Comparison of ENCODE assay signal across 17 cellular contexts in genomic region chr7:41219276-41219675, GRCh38.
DNase-seq lines count a peak whose midpoint lies in the region; FAIRE-seq and TF ChIP-seq lines count a peak whose summit lies in the region.
"Had no signal": no experiment of that assay in that cellular context is flagged by ENCODE, and none has a peak within 500 bp of the region (broad histone marks: within the 10 kb centered on the region; RNA-seq: fewer than 3 reads in every experiment).

No MANE protein-coding gene starts in this region.

- H2AFZ ChIP-seq in astrocyte (ENCODE audit: low read depth, low read length): no peak overlapping the region

- H4K20me1 ChIP-seq in astrocyte (ENCODE audit: insufficient read depth, low read length): no peaks in the 10 kb centered on the region

- H3K36me3 Mint-ChIP-seq in astrocyte (ENCODE audit: low read depth, unreplicated experiment): peaks cover 2% of the 10 kb centered on the region

- no peak overlapping the region for H3K4me2 ChIP-seq in astrocyte (ENCODE audit: low read length)

- no peaks in the 10 kb centered on the region for H3K9me3 ChIP-seq in astrocyte (ENCODE audit: insufficient read depth, low read depth, low read length)
- H3K9me3 ChIP-seq: BE2C, colonic mucosa, gastrocnemius medialis had no signal

- peak; percentile 19 for DNase-seq in H7
- DNase-seq in astrocyte (ENCODE audit: low read depth): peak; percentile 91
- peak; percentile 26 for DNase-seq in iPS-NIHi11 (ENCODE audit: low spot score)
- DNase-seq in stromal cell of bone marrow (ENCODE audit: low read depth): peak; percentile 40
- DNase-seq in Ammon's horn (ENCODE audit: low spot score): no peak
- no peak for DNase-seq in MV-4-11 (lab: John Stamatoyannopoulos, UW)
- no peak for DNase-seq in GM03348 (ENCODE audit: low spot score)
- DNase-seq: activated CD4-positive, alpha-beta T cell treated with anti-CD3 and anti-CD28 coated beads, Interleukin-2, amount 50 U/mL, for 1 hour; activated gamma-delta T cell treated with Interleukin-2 at 50 U/mL for 16 hours; BE2C; colonic mucosa; gastrocnemius medialis; GF-D8; Karpas-422; NCI-H1105 treated with DMSO at 0.1 percent for 48 hours; NCI-H774; stimulated activated CD4-positive, alpha-beta T cell treated with anti-CD3 and anti-CD28 coated beads, Interleukin-2, amount 100 ng/mL, for 48 hours had no signal

- H3K27me3 ChIP-seq in H7 (ENCODE audit: control insufficient read depth, insufficient read depth, low read length) (peaks cover 57% of the 10 kb centered on the region), astrocyte (ENCODE audit: insufficient read depth, low read length) (no peaks in the 10 kb centered on the region)
- H3K27me3 ChIP-seq: colonic mucosa, gastrocnemius medialis had no signal

- H3K9me3 Mint-ChIP-seq in astrocyte (ENCODE audit: unreplicated experiment): no peaks in the 10 kb centered on the region

- no peaks in the 10 kb centered on the region for H3K27me3 Mint-ChIP-seq in astrocyte (ENCODE audit: low read depth, unreplicated experiment)

- no peak for TF ChIP-seq CTCF in astrocyte (IDR thresholded peaks at IDR 0.05; ENCODE audit: insufficient read depth, low read depth, low read length)

- peaks cover 13% of the 10 kb centered on the region for H3K4me1 Mint-ChIP-seq in astrocyte (ENCODE audit: low read depth, unreplicated experiment)

- no peaks in the 10 kb centered on the region for H3K79me2 ChIP-seq in astrocyte (ENCODE audit: insufficient read depth, low read length)

- H3K4me3 Mint-ChIP-seq in astrocyte (ENCODE audit: unreplicated experiment): no peak overlapping the region

- H3K4me1 ChIP-seq in astrocyte (ENCODE audit: insufficient read depth, low read length): peaks cover 4% of the 10 kb centered on the region
- H3K4me1 ChIP-seq: BE2C, colonic mucosa, gastrocnemius medialis had no signal

- H3K27ac Mint-ChIP-seq in astrocyte (ENCODE audit: unreplicated experiment): peak overlapping the region; percentile 36

- H3K36me3 ChIP-seq in H7 (replicated peaks; ENCODE audit: control insufficient read depth, insufficient read depth, low read length) (no peaks in the 10 kb centered on the region), astrocyte (ENCODE audit: insufficient read depth, low read length) (no peaks in the 10 kb centered on the region)
- H3K36me3 ChIP-seq: BE2C, colonic mucosa, gastrocnemius medialis had no signal

- H3K4me3 ChIP-seq in H7 (ENCODE audit: insufficient read depth, low read depth, low read length) (no peak overlapping the region), astrocyte (ENCODE audit: insufficient read depth, low read depth, low read length) (no peak overlapping the region)
- H3K4me3 ChIP-seq: colonic mucosa, gastrocnemius medialis had no signal

- H3K27ac ChIP-seq in astrocyte (ENCODE audit: low read depth, low read length): no peak overlapping the region
- H3K27ac ChIP-seq: colonic mucosa, gastrocnemius medialis had no signal

- no peak overlapping the region for H3K9ac ChIP-seq in astrocyte (ENCODE audit: low read length)

- FAIRE-seq in astrocyte (lab: Jason Lieb, UNC): no peak

Comparison
In these comparisons a context has a peak if more than half of its experiments do, and no peak if none do; other contexts are left out.
1. DNase-seq: peak in H7 (single experiment), astrocyte (single experiment), iPS-NIHi11 (single experiment) and stromal cell of bone marrow (single experiment); none in Ammon's horn (single experiment), MV-4-11 (single experiment) and GM03348 (single experiment).